Comparison of ENCODE assay signal across 22 cellular contexts in genomic region chr1:2520806-2521205, GRCh38. TPM values are rescaled to one million over a fixed set of nuclear protein-coding genes. Genes with fewer than 3 reads are reported as not detected.
DNase-seq lines count a peak whose midpoint lies in the region; ATAC-seq, FAIRE-seq and TF ChIP-seq lines count a peak whose summit lies in the region.
"Had no signal": no experiment of that assay in that cellular context is flagged by ENCODE, and none has a peak within 500 bp of the region (broad histone marks: within the 10 kb centered on the region; RNA-seq: fewer than 3 reads in every experiment).

No MANE protein-coding gene starts in this region.

- peaks cover 30% of the 10 kb centered on the region for H3K36me3 Mint-ChIP-seq in activated CD8-positive, alpha-beta T cell treated with anti-CD3 and anti-CD28 coated beads for 36 hours (ENCODE audit: low read depth)
- H3K36me3 Mint-ChIP-seq in activated CD8-positive, alpha-beta T cell treated with anti-CD3 and anti-CD28 coated beads, Interleukin-2, amount 10 ng/mL, durations not matched to agents 7 days and 5 days (ENCODE audit: low read depth) = peaks cover 40% of the 10 kb centered on the region
- H3K36me3 Mint-ChIP-seq in astrocyte (ENCODE audit: low read depth, unreplicated experiment) = peaks cover 5% of the 10 kb centered on the region

- H3K27me3 Mint-ChIP-seq in activated CD8-positive, alpha-beta T cell treated with anti-CD3 and anti-CD28 coated beads for 36 hours = no peaks in the 10 kb centered on the region
- no peaks in the 10 kb centered on the region for H3K27me3 Mint-ChIP-seq in activated CD8-positive, alpha-beta T cell treated with anti-CD3 and anti-CD28 coated beads, Interleukin-2, amount 10 ng/mL, durations not matched to agents 7 days and 5 days (ENCODE audit: low read depth)
- H3K27me3 Mint-ChIP-seq in astrocyte (ENCODE audit: low read depth, unreplicated experiment) = no peaks in the 10 kb centered on the region
- H3K27me3 Mint-ChIP-seq: B cell; CD4-positive, alpha-beta T cell had no signal

- H4K20me1 ChIP-seq in BLaER1 (peaks cover 99% of the 10 kb centered on the region), astrocyte (ENCODE audit: insufficient read depth, low read length) (peaks cover 63% of the 10 kb centered on the region)

- H3K4me3 Mint-ChIP-seq in activated CD8-positive, alpha-beta T cell treated with anti-CD3 and anti-CD28 coated beads for 36 hours = no peak overlapping the region
- H3K4me3 Mint-ChIP-seq in activated CD8-positive, alpha-beta T cell treated with anti-CD3 and anti-CD28 coated beads, Interleukin-2, amount 10 ng/mL, durations not matched to agents 7 days and 5 days = no peak overlapping the region
- H3K4me3 Mint-ChIP-seq in astrocyte (ENCODE audit: unreplicated experiment) = no peak overlapping the region
- H3K4me3 Mint-ChIP-seq: B cell; CD4-positive, alpha-beta T cell; CD8-positive, alpha-beta T cell had no signal

- peak overlapping the region; percentile 30 for H3K27ac Mint-ChIP-seq in activated CD8-positive, alpha-beta T cell treated with anti-CD3 and anti-CD28 coated beads for 36 hours
- H3K27ac Mint-ChIP-seq in activated CD8-positive, alpha-beta T cell treated with anti-CD3 and anti-CD28 coated beads, Interleukin-2, amount 10 ng/mL, durations not matched to agents 7 days and 5 days = no peak overlapping the region
- H3K27ac Mint-ChIP-seq in astrocyte (ENCODE audit: unreplicated experiment) = peak overlapping the region; percentile 20
- H3K27ac Mint-ChIP-seq: B cell; CD4-positive, alpha-beta T cell; CD8-positive, alpha-beta T cell had no signal

- no peak for DNase-seq in activated CD8-positive, alpha-beta T cell treated with anti-CD3 and anti-CD28 coated beads for 36 hours
- DNase-seq in activated CD8-positive, alpha-beta T cell treated with anti-CD3 and anti-CD28 coated beads, Interleukin-2, amount 10 ng/mL, durations not matched to agents 7 days and 5 days = no peak
- DNase-seq in astrocyte (ENCODE audit: low read depth) (no peak), colonic mucosa (no peak)
- DNase-seq: AML-193; Caco-2; Calu3; CD4-positive, alpha-beta T cell; CD8-positive, alpha-beta T cell; DMS79 treated with DMSO at 0.1 percent for 48 hours; GF-D8 had no signal

- POLR2A ChIA-PET in activated CD8-positive, alpha-beta T cell treated with anti-CD3 and anti-CD28 coated beads for 36 hours (lab: Charles Lee) = interaction anchor here (1.6 kb wide), 1 partner anchor 14 kb away, joined by 7 read pairs; no protein-coding TSS in a partner anchor
- POLR2A ChIA-PET in activated CD8-positive, alpha-beta T cell treated with anti-CD3 and anti-CD28 coated beads, Interleukin-2, amount 10 ng/mL, durations not matched to agents 7 days and 5 days (lab: Charles Lee) = no interaction called here

- H3K4me1 Mint-ChIP-seq in activated CD8-positive, alpha-beta T cell treated with anti-CD3 and anti-CD28 coated beads for 36 hours (ENCODE audit: low read depth) = peaks cover 30% of the 10 kb centered on the region
- peaks cover 32% of the 10 kb centered on the region for H3K4me1 Mint-ChIP-seq in activated CD8-positive, alpha-beta T cell treated with anti-CD3 and anti-CD28 coated beads, Interleukin-2, amount 10 ng/mL, durations not matched to agents 7 days and 5 days (ENCODE audit: low read depth)
- peaks cover 14% of the 10 kb centered on the region for H3K4me1 Mint-ChIP-seq in astrocyte (ENCODE audit: low read depth, unreplicated experiment)

- H3K4me1 ChIP-seq in BLaER1 = peaks cover 94% of the 10 kb centered on the region
- peaks cover 28% of the 10 kb centered on the region for H3K4me1 ChIP-seq in astrocyte (ENCODE audit: insufficient read depth, low read length)
- H3K4me1 ChIP-seq in colonic mucosa = peaks cover 6% of the 10 kb centered on the region
- H3K4me1 ChIP-seq: Caco-2 had no signal

- H3K27ac ChIP-seq in BLaER1 (no peak overlapping the region), astrocyte (ENCODE audit: low read depth, low read length) (no peak overlapping the region), colonic mucosa (no peak overlapping the region)
- H3K27ac ChIP-seq: 22Rv1, A549, C4-2B had no signal

- no peak for TF ChIP-seq CTCF in activated CD8-positive, alpha-beta T cell treated with anti-CD3 and anti-CD28 coated beads for 36 hours (IDR thresholded peaks at IDR 0.05)
- no peak for TF ChIP-seq CTCF in astrocyte (IDR thresholded peaks at IDR 0.05; ENCODE audit: insufficient read depth, low read depth, low read length)
- no peak for TF ChIP-seq CTCF in colonic mucosa (IDR thresholded peaks at IDR 0.05)

- CTCF ChIA-PET in activated CD8-positive, alpha-beta T cell treated with anti-CD3 and anti-CD28 coated beads for 36 hours (lab: Charles Lee) = no interaction called here
- CTCF ChIA-PET in activated CD8-positive, alpha-beta T cell treated with anti-CD3 and anti-CD28 coated beads, Interleukin-2, amount 10 ng/mL, durations not matched to agents 7 days and 5 days (lab: Charles Lee) = no interaction called here

- intact Hi-C loops in activated CD8-positive, alpha-beta T cell treated with anti-CD3 and anti-CD28 coated beads for 36 hours (cut with micrococcal nuclease) = no loop called here
- intact Hi-C loops in colonic mucosa (cut with DNase I) = no loop called here

- H3K9me3 ChIP-seq in BLaER1 = no peaks in the 10 kb centered on the region
- no peaks in the 10 kb centered on the region for H3K9me3 ChIP-seq in astrocyte (ENCODE audit: insufficient read depth, low read depth, low read length)
- H3K9me3 ChIP-seq in colonic mucosa = no peaks in the 10 kb centered on the region
- H3K9me3 ChIP-seq: A549, Caco-2 had no signal

- no peak for ATAC-seq in activated CD8-positive, alpha-beta T cell treated with anti-CD3 and anti-CD28 coated beads for 36 hours
- ATAC-seq in activated CD8-positive, alpha-beta T cell treated with anti-CD3 and anti-CD28 coated beads, Interleukin-2, amount 10 ng/mL, durations not matched to agents 7 days and 5 days = no peak
- no peak for ATAC-seq in GM21576 (IDR thresholded peaks at IDR 0.05; ENCODE audit: unreplicated experiment)
- ATAC-seq: A549; CD8-positive, alpha-beta T cell had no signal

- H3K9me3 Mint-ChIP-seq in activated CD8-positive, alpha-beta T cell treated with anti-CD3 and anti-CD28 coated beads for 36 hours = no peaks in the 10 kb centered on the region
- no peaks in the 10 kb centered on the region for H3K9me3 Mint-ChIP-seq in activated CD8-positive, alpha-beta T cell treated with anti-CD3 and anti-CD28 coated beads, Interleukin-2, amount 10 ng/mL, durations not matched to agents 7 days and 5 days (ENCODE audit: insufficient read depth)
- H3K9me3 Mint-ChIP-seq in astrocyte (ENCODE audit: unreplicated experiment) = no peaks in the 10 kb centered on the region
- H3K9me3 Mint-ChIP-seq: CD4-positive, alpha-beta T cell; CD8-positive, alpha-beta T cell had no signal

- FAIRE-seq in astrocyte (lab: Jason Lieb, UNC) = no peak
- FAIRE-seq: A549, D721Med, G401.6, GM12891, GM19239 had no signal

- H3K9ac ChIP-seq in BLaER1 (no peak overlapping the region), astrocyte (ENCODE audit: low read length) (no peak overlapping the region), colonic mucosa (ENCODE audit: low read depth in 2 of 2, low read length in 2 of 2) (no peak overlapping the region)

- H3K4me3 ChIP-seq in BLaER1 (no peak overlapping the region), astrocyte (ENCODE audit: insufficient read depth, low read depth, low read length) (no peak overlapping the region), colonic mucosa (no peak overlapping the region)
- H3K4me3 ChIP-seq: A549 had no signal

- H3K36me3 ChIP-seq in BLaER1 (peaks cover 62% of the 10 kb centered on the region), astrocyte (ENCODE audit: insufficient read depth, low read length) (peaks cover 3% of the 10 kb centered on the region), colonic mucosa (peaks cover 26% of the 10 kb centered on the region)

- no peak overlapping the region for H2AFZ ChIP-seq in astrocyte (ENCODE audit: low read depth, low read length)

- H3K4me2 ChIP-seq in BLaER1 (peak overlapping the region; percentile 79), astrocyte (ENCODE audit: low read length) (no peak overlapping the region)
- H3K4me2 ChIP-seq: A549 had no signal

- no peaks in the 10 kb centered on the region for H3K27me3 ChIP-seq in BLaER1
- no peaks in the 10 kb centered on the region for H3K27me3 ChIP-seq in astrocyte (ENCODE audit: insufficient read depth, low read length)
- no peaks in the 10 kb centered on the region for H3K27me3 ChIP-seq in colonic mucosa

- peaks cover 53% of the 10 kb centered on the region for H3K79me2 ChIP-seq in astrocyte (ENCODE audit: insufficient read depth, low read length)

RNA-seq across cellular contexts. Expression of gene PANK4, which starts 5.6 kb away (rescaled TPM):
- 10 to 100 TPM; 39.0 to 40.6 TPM for total RNA-seq in activated CD8-positive, alpha-beta T cell treated with anti-CD3 and anti-CD28 coated beads for 36 hours
- 10 to 100 TPM; 55.9 to 66.8 TPM for total RNA-seq in activated CD8-positive, alpha-beta T cell treated with anti-CD3 and anti-CD28 coated beads, Interleukin-2, amount 10 ng/mL, durations not matched to agents 7 days and 5 days
- 23.1 and 26.3 TPM in 2 replicates for total RNA-seq in astrocyte
- total RNA-seq in colonic mucosa = 10 to 100 TPM; 27.0 to 42.0 TPM

RNA-seq across cellular contexts. Expression of gene HES5, which starts 9.3 kb away (rescaled TPM):
- total RNA-seq in activated CD8-positive, alpha-beta T cell treated with anti-CD3 and anti-CD28 coated beads for 36 hours = not detected
- total RNA-seq in activated CD8-positive, alpha-beta T cell treated with anti-CD3 and anti-CD28 coated beads, Interleukin-2, amount 10 ng/mL, durations not matched to agents 7 days and 5 days = not detected
- total RNA-seq in astrocyte (0.22 TPM in 1 of 2 replicates, not detected in the other), colonic mucosa (1 to 10 TPM; 2.5 to 4.2 TPM)
- total RNA-seq: A172; B cell; Caco-2; Calu3; CD4-positive, alpha-beta T cell; CD8-positive, alpha-beta T cell had no signal

RNA-seq across cellular contexts. Expression of gene TNFRSF14, which starts 35.4 kb away (rescaled TPM):
- total RNA-seq in activated CD8-positive, alpha-beta T cell treated with anti-CD3 and anti-CD28 coated beads for 36 hours = 100 to 1,000 TPM; 134 to 140 TPM
- total RNA-seq in activated CD8-positive, alpha-beta T cell treated with anti-CD3 and anti-CD28 coated beads, Interleukin-2, amount 10 ng/mL, durations not matched to agents 7 days and 5 days = 10 to 100 TPM; 85.8 to 86.5 TPM
- total RNA-seq in astrocyte (0.36 TPM in 1 of 2 replicates, not detected in the other), colonic mucosa (100 to 1,000 TPM; 111 to 145 TPM)

RNA-seq across cellular contexts. Expression of gene PLCH2, which starts 44.7 kb away (rescaled TPM):
- total RNA-seq in activated CD8-positive, alpha-beta T cell treated with anti-CD3 and anti-CD28 coated beads for 36 hours = 1 to 10 TPM; 2.9 to 6.0 TPM
- total RNA-seq in activated CD8-positive, alpha-beta T cell treated with anti-CD3 and anti-CD28 coated beads, Interleukin-2, amount 10 ng/mL, durations not matched to agents 7 days and 5 days = 10 to 100 TPM in 1 of 2 experiments, 1 to 10 TPM in 1; 9.8 to 11.8 TPM
- total RNA-seq in astrocyte = 2.0 and 2.2 TPM in 2 replicates
- 1 to 10 TPM; 2.0 to 3.8 TPM for total RNA-seq in colonic mucosa
- total RNA-seq: A172 had no signal

Comparison
In these comparisons a context has a peak if more than half of its experiments do, and no peak if none do; other contexts are left out.
1. RNA of gene TNFRSF14, which starts 35.4 kb away (total RNA-seq): 111 to 145 TPM in colonic mucosa, 134 to 140 TPM in activated CD8-positive, alpha-beta T cell treated with anti-CD3 and anti-CD28 coated beads for 36 hours and 85.8 to 86.5 TPM in activated CD8-positive, alpha-beta T cell treated with anti-CD3 and anti-CD28 coated beads, Interleukin-2, amount 10 ng/mL, durations not matched to agents 7 days and 5 days; 0.36 TPM in astrocyte; every median in the first group is over 10 times any median in the second.